ENCODE assay signal across 1 cellular context in the genomic region with DNA sequence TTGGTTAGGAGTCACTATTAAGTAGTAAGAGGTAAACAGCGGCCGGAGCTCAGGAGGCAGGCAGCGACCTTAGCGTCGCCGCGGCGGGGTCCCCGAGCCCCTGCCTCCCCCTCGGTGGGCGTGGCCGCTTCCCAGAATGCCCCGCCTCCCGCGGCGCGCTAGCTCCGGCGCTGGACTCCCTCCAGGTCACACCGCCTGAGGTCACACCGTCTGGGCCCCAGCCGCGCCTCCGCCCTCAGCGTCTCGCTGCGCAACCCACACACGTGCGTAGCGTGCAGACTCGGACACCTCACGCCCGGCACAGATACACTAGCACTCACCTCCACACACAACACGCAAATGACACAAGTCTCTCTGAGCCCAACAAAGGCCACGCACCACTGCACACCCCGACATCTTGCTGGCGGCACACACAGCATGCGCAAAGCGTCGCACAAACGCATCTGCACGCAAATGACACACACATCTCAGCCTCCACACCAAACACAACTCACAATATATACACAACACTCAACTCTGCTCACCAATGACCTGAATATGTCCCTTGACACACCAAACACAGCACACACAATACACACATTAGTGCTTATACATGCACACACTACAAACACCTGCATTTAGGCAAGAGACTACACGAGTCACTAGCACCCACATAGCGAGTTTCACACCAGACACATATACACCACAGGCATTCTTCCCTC.
A peak's percentile ranks its signal among the peaks of the same experiment; 100 is the strongest.
TF ChIP-seq lines count a peak whose summit lies in the region.

No MANE protein-coding gene starts in this region.

TF ChIP-seq in WTC11, 78 proteins besides CTCF, POLR2A, EP300 and RAD21 (continued from another document):
- TF ChIP-seq, protein P1, sequence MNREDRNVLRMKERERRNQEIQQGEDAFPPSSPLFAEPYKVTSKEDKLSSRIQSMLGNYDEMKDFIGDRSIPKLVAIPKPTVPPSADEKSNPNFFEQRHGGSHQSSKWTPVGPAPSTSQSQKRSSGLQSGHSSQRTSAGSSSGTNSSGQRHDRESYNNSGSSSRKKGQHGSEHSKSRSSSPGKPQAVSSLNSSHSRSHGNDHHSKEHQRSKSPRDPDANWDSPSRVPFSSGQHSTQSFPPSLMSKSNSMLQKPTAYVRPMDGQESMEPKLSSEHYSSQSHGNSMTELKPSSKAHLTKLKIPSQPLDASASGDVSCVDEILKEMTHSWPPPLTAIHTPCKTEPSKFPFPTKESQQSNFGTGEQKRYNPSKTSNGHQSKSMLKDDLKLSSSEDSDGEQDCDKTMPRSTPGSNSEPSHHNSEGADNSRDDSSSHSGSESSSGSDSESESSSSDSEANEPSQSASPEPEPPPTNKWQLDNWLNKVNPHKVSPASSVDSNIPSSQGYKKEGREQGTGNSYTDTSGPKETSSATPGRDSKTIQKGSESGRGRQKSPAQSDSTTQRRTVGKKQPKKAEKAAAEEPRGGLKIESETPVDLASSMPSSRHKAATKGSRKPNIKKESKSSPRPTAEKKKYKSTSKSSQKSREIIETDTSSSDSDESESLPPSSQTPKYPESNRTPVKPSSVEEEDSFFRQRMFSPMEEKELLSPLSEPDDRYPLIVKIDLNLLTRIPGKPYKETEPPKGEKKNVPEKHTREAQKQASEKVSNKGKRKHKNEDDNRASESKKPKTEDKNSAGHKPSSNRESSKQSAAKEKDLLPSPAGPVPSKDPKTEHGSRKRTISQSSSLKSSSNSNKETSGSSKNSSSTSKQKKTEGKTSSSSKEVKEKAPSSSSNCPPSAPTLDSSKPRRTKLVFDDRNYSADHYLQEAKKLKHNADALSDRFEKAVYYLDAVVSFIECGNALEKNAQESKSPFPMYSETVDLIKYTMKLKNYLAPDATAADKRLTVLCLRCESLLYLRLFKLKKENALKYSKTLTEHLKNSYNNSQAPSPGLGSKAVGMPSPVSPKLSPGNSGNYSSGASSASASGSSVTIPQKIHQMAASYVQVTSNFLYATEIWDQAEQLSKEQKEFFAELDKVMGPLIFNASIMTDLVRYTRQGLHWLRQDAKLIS (CRISPR knock-in tag; IDR thresholded peaks at IDR 0.05; ENCODE audit: borderline replicate concordance): no peak
- 0 out of 2 replicates have a peak, but pooled peaks have one; percentile 17 for TF ChIP-seq FOXP1 (CRISPR knock-in tag; IDR thresholded peaks at IDR 0.05; ENCODE audit: borderline replicate concordance)
- 0 out of 2 replicates have a peak, but pooled peaks have one; percentile 40 for TF ChIP-seq FOXK1 (CRISPR knock-in tag; IDR thresholded peaks at IDR 0.05)
